Comparison of ENCODE assay signal across 25 cellular contexts in the genomic region with DNA sequence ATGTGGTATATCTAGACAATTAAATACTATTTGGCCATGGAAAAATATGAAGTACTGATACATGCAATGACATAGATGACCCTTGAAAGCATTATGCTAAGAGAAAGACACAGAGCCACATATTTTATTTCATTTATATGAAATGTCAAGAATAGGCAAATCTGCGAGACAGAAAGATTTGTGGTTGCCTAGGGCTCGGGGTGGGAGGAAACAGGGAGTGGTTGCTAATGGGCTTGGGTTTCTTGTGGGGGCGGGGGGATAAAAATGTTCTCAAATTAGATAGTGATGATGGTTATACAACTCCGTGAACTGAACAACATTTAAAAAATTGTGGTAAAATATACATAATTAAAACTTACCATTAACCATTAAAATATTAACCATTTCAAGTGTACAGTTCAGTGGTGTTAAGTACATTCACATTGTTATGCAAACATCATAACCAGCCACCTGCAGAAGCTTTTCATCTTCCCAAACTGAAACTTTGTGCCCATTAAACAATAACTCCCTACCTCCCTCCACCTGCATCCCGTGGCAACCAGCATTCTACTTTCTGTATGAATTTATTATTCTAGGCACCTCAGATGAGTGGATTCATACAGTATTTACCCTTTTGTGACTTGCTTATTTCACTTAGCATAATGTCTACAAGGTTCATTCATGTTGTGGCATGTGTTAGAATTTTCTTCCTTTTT.
"Had no signal": no experiment of that assay in that cellular context is flagged by ENCODE, and none has a peak within 500 bp of the region (broad histone marks: within the 10 kb centered on the region; RNA-seq: fewer than 3 reads in every experiment).

No MANE protein-coding gene starts in this region.

- H3K36me3 ChIP-seq: esophagus muscularis mucosa, gastroesophageal sphincter, heart left ventricle, ovary, sigmoid colon, stomach, thyroid gland, vagina had no signal

- H3K9me3 ChIP-seq: esophagus muscularis mucosa, gastroesophageal sphincter, heart left ventricle, ovary, psoas muscle, sigmoid colon, stomach, thyroid gland, vagina had no signal

- H3K9me3 Mint-ChIP-seq: memory B cell; natural killer cell; stimulated activated effector memory CD8-positive, alpha-beta T cell treated with anti-CD3 and anti-CD28 coated beads, Interleukin-12 subunit alpha, Interleukin-12 subunit beta, amount 100 ng/mL, for 72 hours had no signal

- DNase-seq: effector CD8-positive, alpha-beta T cell; foreskin keratinocyte; heart left ventricle; kidney; natural killer cell; occipital lobe; ovary; posterior cingulate gyrus; psoas muscle; right cardiac atrium; sigmoid colon; stimulated activated CD4-positive, alpha-beta T cell treated with anti-CD3 and anti-CD28 coated beads, Interleukin-2, amount 100 ng/mL, for 24 hours; stimulated activated CD4-positive, alpha-beta T cell treated with anti-CD3 and anti-CD28 coated beads, Interleukin-4, amount 100 ng/mL, for 24 hours; stimulated activated naive CD4-positive, alpha-beta T cell treated with Interleukin-2 at 50 U/mL for 16 hours; stomach; thyroid gland; trophoblast cell had no signal

- H3K4me1 ChIP-seq: foreskin keratinocyte, psoas muscle, vagina had no signal

- H3K27ac ChIP-seq: esophagus muscularis mucosa, foreskin keratinocyte, gastroesophageal sphincter, heart left ventricle, hepatocyte, ovary, psoas muscle, sigmoid colon, stomach, thyroid gland, vagina had no signal

- H3K79me2 ChIP-seq: hepatocyte had no signal

- H3K27ac Mint-ChIP-seq: memory B cell; natural killer cell; stimulated activated effector memory CD8-positive, alpha-beta T cell treated with anti-CD3 and anti-CD28 coated beads, Interleukin-12 subunit alpha, Interleukin-12 subunit beta, amount 100 ng/mL, for 72 hours had no signal

- H3K4me3 ChIP-seq: gastroesophageal sphincter, hepatocyte, lung, ovary, thyroid gland had no signal

- ATAC-seq: foreskin keratinocyte; gastroesophageal sphincter; left lobe of liver; psoas muscle; stimulated activated effector memory CD8-positive, alpha-beta T cell treated with anti-CD3 and anti-CD28 coated beads, Interleukin-12 subunit alpha, Interleukin-12 subunit beta, amount 100 ng/mL, for 72 hours had no signal

- H3K36me3 Mint-ChIP-seq: memory B cell; natural killer cell; stimulated activated effector memory CD8-positive, alpha-beta T cell treated with anti-CD3 and anti-CD28 coated beads, Interleukin-12 subunit alpha, Interleukin-12 subunit beta, amount 100 ng/mL, for 72 hours had no signal
